9 cellular contexts compared by ENCODE assay signal in genomic region chr10:27683226-27683625, GRCh38.
"Had no signal": no experiment of that assay in that cellular context is flagged by ENCODE, and none has a peak within 500 bp of the region (broad histone marks: within the 10 kb centered on the region; RNA-seq: fewer than 3 reads in every experiment).

No MANE protein-coding gene starts in this region.

- H3K4me3 ChIP-seq: GM23248, GM23338, HAP-1 had no signal

- H3K27ac ChIP-seq: GM23248 had no signal

- H2AFZ ChIP-seq: GM23248, GM23338 had no signal

- H3K9me3 ChIP-seq: HAP-1 had no signal

- H3K4me1 ChIP-seq: HAP-1 had no signal

- H3K36me3 ChIP-seq: HAP-1 had no signal

- H3K9ac ChIP-seq: GM23248 had no signal

- H3K9me3 Mint-ChIP-seq: GM23338, H9, HFFc6 had no signal

- ATAC-seq: GM23338, HCT116 had no signal

- DNase-seq: GM23248, GOT3, H7, H9, HCEC 1CT, HFFc6 had no signal

- H3K27ac Mint-ChIP-seq: GM23338, H9, HFFc6 had no signal

- H3K4me2 ChIP-seq: GM23338 had no signal

- H3K4me3 Mint-ChIP-seq: GM23338, H9, HFFc6 had no signal
